ENCODE assay signal across 22 cellular contexts in the genomic region with DNA sequence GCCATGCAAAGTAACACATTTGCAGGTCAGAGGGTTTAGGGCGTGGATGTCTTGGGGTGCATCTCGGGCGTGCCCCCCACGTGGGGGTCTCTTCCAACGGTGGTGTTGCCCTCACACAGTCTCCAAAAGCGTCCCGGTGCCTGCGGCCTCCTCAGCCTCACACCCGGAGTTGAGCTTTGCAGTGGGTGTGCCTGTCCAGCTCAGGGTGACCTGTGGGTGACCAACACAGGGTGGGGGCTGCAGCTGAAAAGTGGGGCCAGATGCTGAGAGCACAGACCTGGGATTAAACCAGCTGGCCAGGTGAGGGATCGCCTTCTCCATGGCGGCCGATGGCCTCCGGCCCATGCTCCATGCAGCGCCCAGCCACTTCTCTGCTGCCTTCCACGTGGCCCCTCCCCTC.
DNase-seq lines count a peak whose midpoint lies in the region; ATAC-seq lines count a peak whose summit lies in the region.
"Had no signal": no experiment of that assay in that cellular context is flagged by ENCODE, and none has a peak within 500 bp of the region (broad histone marks: within the 10 kb centered on the region; RNA-seq: fewer than 3 reads in every experiment).

No MANE protein-coding gene starts in this region.

- H3K4me3 ChIP-seq in right cardiac atrium (ENCODE audit: low read length) (no peak overlapping the region), mucosa of rectum (ENCODE audit: low read length in 2 of 2) (peak overlapping the region in 1 of 2 donors; percentile 29)
- H3K4me3 ChIP-seq: neural progenitor cell, suprapubic skin had no signal

- peak overlapping the region; percentile 56 to 73 for H3K9ac ChIP-seq in mucosa of rectum (ENCODE audit: low read depth in 1 of 2, low read length in 2 of 2)
- H3K9ac ChIP-seq: neural progenitor cell had no signal

- intact Hi-C loops in right cardiac atrium (cut with DNase I): loop anchor here in 2 of 4 donors (5.0 to 10.0 kb wide), 2 partner anchors 75 to 77 kb away; a partner anchor contains a TSS

- H3K27me3 ChIP-seq in right cardiac atrium (ENCODE audit: control insufficient read depth, insufficient read depth) (no peaks in the 10 kb centered on the region), mucosa of rectum (ENCODE audit: control insufficient read depth in 2 of 2, insufficient read depth in 2 of 2, low read length in 2 of 2) (no peaks in the 10 kb centered on the region)

- H3K4me1 ChIP-seq in right cardiac atrium (ENCODE audit: control insufficient read depth, insufficient read depth, low read length): peaks cover 9% of the 10 kb centered on the region
- peaks cover 59 to 75% of the 10 kb centered on the region in 2 donors for H3K4me1 ChIP-seq in mucosa of rectum (ENCODE audit: control insufficient read depth in 2 of 2, insufficient read depth in 2 of 2, low read length in 2 of 2)
- H3K4me1 ChIP-seq: neural progenitor cell had no signal

- 86% methylated on average over 15 of the region's 15 CpGs for WGBS in right cardiac atrium

- H3K9me3 ChIP-seq in right cardiac atrium (ENCODE audit: control insufficient read depth, low read length) (no peaks in the 10 kb centered on the region), mucosa of rectum (ENCODE audit: control insufficient read depth in 2 of 2, low read length in 2 of 2) (no peaks in the 10 kb centered on the region)
- H3K9me3 ChIP-seq: suprapubic skin had no signal

- no peak for ATAC-seq in right cardiac atrium
- no peak for ATAC-seq in HG03460 (IDR thresholded peaks at IDR 0.05; ENCODE audit: unreplicated experiment)
- ATAC-seq in HG02973 (IDR thresholded peaks at IDR 0.05; ENCODE audit: unreplicated experiment): no peak
- ATAC-seq: WTC11 had no signal

- peak; percentile 1 for DNase-seq in stimulated activated CD4-positive, alpha-beta T cell treated with anti-CD3 and anti-CD28 coated beads, Interleukin-1b, Interleukin-23, amount 100 ng/mL, for 48 hours
- no peak for DNase-seq in stimulated activated CD4-positive, alpha-beta T cell treated with anti-CD3 and anti-CD28 coated beads, Interleukin-15, amount 100 ng/mL, for 24 hours
- peak in 2 of 3 donors; percentile 6 to 39 for DNase-seq in right cardiac atrium
- no peak for DNase-seq in NCI-H146 treated with DMSO at 0.1 percent for 48 hours (lab: John Stamatoyannopoulos, UW; ENCODE audit: unreplicated experiment)
- DNase-seq: ACHN; activated CD4-positive, alpha-beta T cell treated with anti-CD3 and anti-CD28 coated beads, Interleukin-2, amount 50 U/mL, for 4 hours; C1 segment of cervical spinal cord; effector CD4-positive, alpha-beta T cell; EL; erythroblast; head of caudate nucleus; HFFc6; NCI-H1436 treated with DMSO at 0.1 percent for 48 hours; NCI-H446 treated with DMSO at 0.1 percent for 48 hours; SHP77; T1000 had no signal

- no peak overlapping the region for H3K27ac ChIP-seq in right cardiac atrium (ENCODE audit: low read length)
- H3K27ac ChIP-seq in mucosa of rectum (ENCODE audit: low read depth in 2 of 2, low read length in 2 of 2): peak overlapping the region; percentile 93 to 97
- H3K27ac ChIP-seq: neural progenitor cell, suprapubic skin had no signal

- no peaks in the 10 kb centered on the region for H3K36me3 ChIP-seq in mucosa of rectum (ENCODE audit: control insufficient read depth in 2 of 2, insufficient read depth in 2 of 2, low read length in 2 of 2)
- H3K36me3 ChIP-seq: neural progenitor cell, suprapubic skin had no signal

Comparison
In these comparisons a context has a peak if more than half of its experiments do, and no peak if none do; other contexts are left out.
1. DNase-seq: peak in stimulated activated CD4-positive, alpha-beta T cell treated with anti-CD3 and anti-CD28 coated beads, Interleukin-1b, Interleukin-23, amount 100 ng/mL, for 48 hours (single experiment) and right cardiac atrium (2 of 3); none in stimulated activated CD4-positive, alpha-beta T cell treated with anti-CD3 and anti-CD28 coated beads, Interleukin-15, amount 100 ng/mL, for 24 hours (single experiment) and NCI-H146 treated with DMSO at 0.1 percent for 48 hours (single experiment).